ENCODE assay signal across 8 cellular contexts in genomic region chr5:132822650-132823480, GRCh38. TPM values are rescaled to one million over a fixed set of nuclear protein-coding genes. Genes with fewer than 3 reads are reported as not detected.
DNase-seq lines count a peak whose midpoint lies in the region; ATAC-seq and TF ChIP-seq lines count a peak whose summit lies in the region.
"Had no signal": no experiment of that assay in that cellular context is flagged by ENCODE, and none has a peak within 500 bp of the region (broad histone marks: within the 10 kb centered on the region; RNA-seq: fewer than 3 reads in every experiment).

No MANE protein-coding gene starts in this region.

- H3K27ac Mint-ChIP-seq in H9 = no peak overlapping the region
- H3K27ac Mint-ChIP-seq in stimulated activated effector memory CD8-positive, alpha-beta T cell treated with anti-CD3 and anti-CD28 coated beads, Interleukin-12 subunit alpha, Interleukin-12 subunit beta, amount 100 ng/mL, for 72 hours = no peak overlapping the region

- H3K4me2 ChIP-seq in H9 (ENCODE audit: insufficient read depth, insufficient read length, low read length) (peak overlapping the region; percentile 42), Karpas-422 (ENCODE audit: low read depth, low read length, poor library complexity, severe bottlenecking) (no peak overlapping the region)

- peaks cover 3 to 6% (median 4%) of the 10 kb centered on the region in 3 experiments; a peak in 6 of 7 replicates for H3K36me3 Mint-ChIP-seq in H9 (ENCODE audit: insufficient read depth in 1 of 3, low read depth in 3 of 3)
- no peaks in the 10 kb centered on the region for H3K36me3 Mint-ChIP-seq in stimulated activated effector memory CD8-positive, alpha-beta T cell treated with anti-CD3 and anti-CD28 coated beads, Interleukin-12 subunit alpha, Interleukin-12 subunit beta, amount 100 ng/mL, for 72 hours

- H3K79me2 ChIP-seq in H9 (ENCODE audit: insufficient read depth, low read length) (no peaks in the 10 kb centered on the region), Karpas-422 (ENCODE audit: low read length) (no peaks in the 10 kb centered on the region)

- peaks cover 13 to 24% of the 10 kb centered on the region in 2 experiments for H3K4me1 Mint-ChIP-seq in H9
- H3K4me1 Mint-ChIP-seq in stimulated activated effector memory CD8-positive, alpha-beta T cell treated with anti-CD3 and anti-CD28 coated beads, Interleukin-12 subunit alpha, Interleukin-12 subunit beta, amount 100 ng/mL, for 72 hours = peaks cover 11% of the 10 kb centered on the region

- H2AK5ac ChIP-seq in H9 (ENCODE audit: insufficient read length, low read length) = no peak overlapping the region

- H3K9me3 ChIP-seq in H9 (ENCODE audit: control insufficient read depth, low read depth, low read length) (no peaks in the 10 kb centered on the region), Karpas-422 (ENCODE audit: low read length) (no peaks in the 10 kb centered on the region)

- peak; percentile 92 for DNase-seq in H9
- no peak for DNase-seq in stimulated activated effector memory CD8-positive, alpha-beta T cell treated with anti-CD3 and anti-CD28 coated beads, Interleukin-12 subunit alpha, Interleukin-12 subunit beta, amount 100 ng/mL, for 72 hours (ENCODE audit: low spot score in 2 of 2)
- DNase-seq in Karpas-422 = no peak
- no peak for DNase-seq in kidney glomerular epithelial cell (lab: John Stamatoyannopoulos, UW)
- DNase-seq: central memory CD4-positive, alpha-beta T cell had no signal

- no peak overlapping the region for H3T11ph ChIP-seq in H9 (ENCODE audit: low read length)

- H3K9me3 Mint-ChIP-seq in H9 = no peaks in the 10 kb centered on the region; a peak in 1 of 5 replicates
- no peaks in the 10 kb centered on the region for H3K9me3 Mint-ChIP-seq in stimulated activated effector memory CD8-positive, alpha-beta T cell treated with anti-CD3 and anti-CD28 coated beads, Interleukin-12 subunit alpha, Interleukin-12 subunit beta, amount 100 ng/mL, for 72 hours

- H2BK12ac ChIP-seq in H9 (ENCODE audit: insufficient read length, low read depth, low read length) = no peak overlapping the region

- peaks cover 14% of the 10 kb centered on the region for H3K23me2 ChIP-seq in H9 (ENCODE audit: insufficient read length, low read depth, low read length, poor library complexity, severe bottlenecking)

- no peak overlapping the region for H4K91ac ChIP-seq in H9 (ENCODE audit: insufficient read length, low read depth, low read length)

- no peak overlapping the region for H2AFZ ChIP-seq in H9 (ENCODE audit: low read length)
- H2AFZ ChIP-seq in Karpas-422 (ENCODE audit: low read length) = no peak overlapping the region

- H4K8ac ChIP-seq in H9 (replicated peaks; ENCODE audit: insufficient read length, low read depth, low read length) = no peak overlapping the region

- H3K4me3 ChIP-seq in iPS-11a (ENCODE audit: low read depth, low read length) (peak overlapping the region; percentile 4), Karpas-422 (ENCODE audit: low read length) (no peak overlapping the region)

- no peak overlapping the region for H2BK120ac ChIP-seq in H9 (ENCODE audit: low read depth, low read length, poor library complexity, severe bottlenecking)

- no peaks in the 10 kb centered on the region for H3K79me1 ChIP-seq in H9 (ENCODE audit: insufficient read depth, low read depth, low read length, poor library complexity, severe bottlenecking)

- no peak overlapping the region for H2BK20ac ChIP-seq in H9 (ENCODE audit: low read depth, low read length, poor library complexity, severe bottlenecking)

- peak overlapping the region; percentile 86 for H3K14ac ChIP-seq in H9 (ENCODE audit: insufficient read depth, low read length)

- H3K18ac ChIP-seq in H9 (ENCODE audit: insufficient read length, low read depth, low read length) = peak overlapping the region; percentile 68

- no peaks in the 10 kb centered on the region for H3K36me3 ChIP-seq in Karpas-422 (ENCODE audit: insufficient read depth, low read length)

- no peak overlapping the region for H3K23ac ChIP-seq in H9 (ENCODE audit: insufficient read length, low read depth, low read length)

- no peak overlapping the region for H3K56ac ChIP-seq in H9 (ENCODE audit: insufficient read length, low read depth, low read length)

- WGBS in H9 (ENCODE audit: extremely low coverage, insufficient read length, low lambda C conversion rate) = no CpG with 5 or more reads among the region's 68 CpGs

- H3K4ac ChIP-seq in H9 (ENCODE audit: low read depth, low read length) = no peak overlapping the region

- H2BK5ac ChIP-seq in H9 (ENCODE audit: insufficient read length, low read length) = no peak overlapping the region

- H3K27ac ChIP-seq in H9 (ENCODE audit: insufficient read length, low read depth, low read length) = no peak overlapping the region
- H3K27ac ChIP-seq in angular gyrus (ENCODE audit: low read depth, low read length) = peak overlapping the region; percentile 99
- no peak overlapping the region for H3K27ac ChIP-seq in Karpas-422 (ENCODE audit: low read length)

- H3K9ac ChIP-seq in H9 (ENCODE audit: extremely low read depth, insufficient read length, low read length) = no peak overlapping the region
- no peak overlapping the region for H3K9ac ChIP-seq in Karpas-422 (ENCODE audit: low read length)

- H3K27me3 Mint-ChIP-seq in H9 (ENCODE audit: low read depth) = peaks cover 68% of the 10 kb centered on the region

- H3K4me1 ChIP-seq in H9 (ENCODE audit: insufficient read depth, low read length) = peaks cover 3% of the 10 kb centered on the region
- no peaks in the 10 kb centered on the region for H3K4me1 ChIP-seq in Karpas-422 (ENCODE audit: low read length)

- H3K9me2 ChIP-seq in Karpas-422 (replicated peaks; ENCODE audit: insufficient read depth, low read length) = no peaks in the 10 kb centered on the region

- H3K4me3 Mint-ChIP-seq in H9 = peak overlapping the region in 1 of 2 experiments; percentile 43; a peak in 2 of 5 replicates
- H3K4me3 Mint-ChIP-seq in stimulated activated effector memory CD8-positive, alpha-beta T cell treated with anti-CD3 and anti-CD28 coated beads, Interleukin-12 subunit alpha, Interleukin-12 subunit beta, amount 100 ng/mL, for 72 hours = peak overlapping the region; percentile 7

- TF ChIP-seq CTCF in H9 (conservative IDR thresholded peaks at IDR 0.05) = peak; percentile 50; the same call in 2 of the 3 replicates

- peak; percentile 1 for ATAC-seq in stimulated activated effector memory CD8-positive, alpha-beta T cell treated with anti-CD3 and anti-CD28 coated beads, Interleukin-12 subunit alpha, Interleukin-12 subunit beta, amount 100 ng/mL, for 72 hours
- ATAC-seq in GM18909 (IDR thresholded peaks at IDR 0.05; ENCODE audit: poor library complexity, unreplicated experiment) = no peak

- no peak overlapping the region for H2BK15ac ChIP-seq in H9 (ENCODE audit: low read depth, low read length)

- H4K20me1 ChIP-seq in H9 (ENCODE audit: control insufficient read depth, insufficient read depth, insufficient read length) (no peaks in the 10 kb centered on the region), Karpas-422 (ENCODE audit: insufficient read depth, low read depth, low read length) (no peaks in the 10 kb centered on the region)

- H4K5ac ChIP-seq in H9 (ENCODE audit: insufficient read length, low read depth, low read length) = no peak overlapping the region

- peaks cover 12% of the 10 kb centered on the region; the same call in 1 of the 2 replicates for H3K27me3 ChIP-seq in H9 (ENCODE audit: insufficient read depth, low read length)
- H3K27me3 ChIP-seq in Karpas-422 (ENCODE audit: low read length) = no peaks in the 10 kb centered on the region

RNA-seq across cellular contexts. Expression of gene SHROOM1, which starts 7.6 kb away (rescaled TPM):
- 5.8 and 7.0 TPM in 2 replicates for total RNA-seq in H9 (2021)
- 1.6 and 1.8 TPM in 2 replicates for total RNA-seq in Karpas-422 (2014; rRNA removed; shearing (Covaris generic); ENCODE audit: low replicate concordance)

RNA-seq across cellular contexts. Expression of gene SOWAHA, which starts 9.8 kb away (rescaled TPM):
- total RNA-seq in H9 (2021) = 0.20 and 0.31 TPM in 2 replicates
- not detected in 2 replicates for total RNA-seq in Karpas-422 (2014; rRNA removed; shearing (Covaris generic); ENCODE audit: low replicate concordance)

RNA-seq across cellular contexts. Expression of gene GDF9, which starts 43.4 kb away (rescaled TPM):
- 0.24 and 0.57 TPM in 2 replicates for total RNA-seq in H9 (2021)
- 1.2 and 1.5 TPM in 2 replicates for total RNA-seq in Karpas-422 (2014; rRNA removed; shearing (Covaris generic); ENCODE audit: low replicate concordance)

RNA-seq across cellular contexts. Expression of gene UQCRQ, which starts 43.6 kb away (rescaled TPM):
- 293 and 306 TPM in 2 replicates for total RNA-seq in H9 (2021)
- 179 and 182 TPM in 2 replicates for total RNA-seq in Karpas-422 (2014; rRNA removed; shearing (Covaris generic); ENCODE audit: low replicate concordance)

RNA-seq across cellular contexts. Expression of gene SEPTIN8, which starts 45.8 kb away (rescaled TPM):
- 36.0 and 38.2 TPM in 2 replicates for total RNA-seq in H9 (2021)
- total RNA-seq in Karpas-422 (2014; rRNA removed; shearing (Covaris generic); ENCODE audit: low replicate concordance) = 4.1 and 7.0 TPM in 2 replicates
